Comparison of ENCODE assay signal across 20 cellular contexts in genomic region chr18:366466-367053, GRCh38.
"Had no signal": no experiment of that assay in that cellular context is flagged by ENCODE, and none has a peak within 500 bp of the region (broad histone marks: within the 10 kb centered on the region; RNA-seq: fewer than 3 reads in every experiment).

No MANE protein-coding gene starts in this region.

- ATAC-seq: activated naive CD4-positive, alpha-beta T cell treated with anti-CD3 and anti-CD28 coated beads, Interleukin-2, amount 50 U/mL, for 72 hours; natural killer cell treated with Interleukin-12 subunit alpha and Interleukin-12 subunit beta and Interleukin-15 and Interleukin-18, amount 100 ng/mL, for 72 hours; stimulated activated naive CD8-positive, alpha-beta T cell treated with anti-CD3 and anti-CD28 coated beads, Interleukin-15, Interleukin-2, amounts not matched to agents 100 U/mL and 50 U/mL, for 24 hours had no signal

- H3K27ac ChIP-seq: adrenal gland, breast epithelium, esophagus squamous epithelium, hepatocyte, suprapubic skin, vagina, VCaP had no signal

- H3K9me3 Mint-ChIP-seq: activated naive CD4-positive, alpha-beta T cell treated with anti-CD3 and anti-CD28 coated beads, Interleukin-2, amount 50 U/mL, for 72 hours; activated T-helper 1 cell treated with anti-CD3 and anti-CD28 coated beads, Interleukin-12 subunit alpha, Interleukin-12 subunit beta, Interleukin-2, Interleukin-4 antibody, amounts not matched to agents 30 ng/mL and 10 ng/mL and 1 ng/mL, durations not matched to agents 14 hours and 24 hours and 36 hours; memory B cell; natural killer cell treated with Interleukin-12 subunit alpha and Interleukin-12 subunit beta and Interleukin-15 and Interleukin-18, amount 100 ng/mL, for 72 hours had no signal

- H3K27ac Mint-ChIP-seq: activated naive CD4-positive, alpha-beta T cell treated with anti-CD3 and anti-CD28 coated beads, Interleukin-2, amount 50 U/mL, for 72 hours; activated T-helper 1 cell treated with anti-CD3 and anti-CD28 coated beads, Interleukin-12 subunit alpha, Interleukin-12 subunit beta, Interleukin-2, Interleukin-4 antibody, amounts not matched to agents 30 ng/mL and 10 ng/mL and 1 ng/mL, durations not matched to agents 14 hours and 24 hours and 36 hours; memory B cell; natural killer cell treated with Interleukin-12 subunit alpha and Interleukin-12 subunit beta and Interleukin-15 and Interleukin-18, amount 100 ng/mL, for 72 hours; progenitor cell of endocrine pancreas had no signal

- H3K36me3 Mint-ChIP-seq: activated naive CD4-positive, alpha-beta T cell treated with anti-CD3 and anti-CD28 coated beads, Interleukin-2, amount 50 U/mL, for 72 hours; memory B cell; natural killer cell treated with Interleukin-12 subunit alpha and Interleukin-12 subunit beta and Interleukin-15 and Interleukin-18, amount 100 ng/mL, for 72 hours had no signal

- H3K27me3 Mint-ChIP-seq: progenitor cell of endocrine pancreas had no signal

- H3K27me3 ChIP-seq: adrenal gland, breast epithelium, esophagus squamous epithelium, hepatocyte, suprapubic skin, vagina had no signal

- H3K4me3 Mint-ChIP-seq: activated T-helper 1 cell treated with anti-CD3 and anti-CD28 coated beads, Interleukin-12 subunit alpha, Interleukin-12 subunit beta, Interleukin-2, Interleukin-4 antibody, amounts not matched to agents 30 ng/mL and 10 ng/mL and 1 ng/mL, durations not matched to agents 14 hours and 24 hours and 36 hours; memory B cell; natural killer cell treated with Interleukin-12 subunit alpha and Interleukin-12 subunit beta and Interleukin-15 and Interleukin-18, amount 100 ng/mL, for 72 hours had no signal

- DNase-seq: activated CD4-positive, alpha-beta T cell treated with anti-CD3 and anti-CD28 coated beads, Interleukin-2, amount 50 U/mL, for 48 hours; activated gamma-delta T cell treated with Interleukin-2 at 50 U/mL for 16 hours; adrenal gland; cerebellar nuclear complex; cortex of kidney; esophagus squamous epithelium; stimulated activated CD4-positive, alpha-beta T cell treated with anti-CD3 and anti-CD28 coated beads, Interleukin-2, amount 100 ng/mL, for 24 hours; stimulated activated naive CD8-positive, alpha-beta T cell treated with anti-CD3 and anti-CD28 coated beads, Interleukin-15, Interleukin-2, amounts not matched to agents 100 U/mL and 50 U/mL, for 24 hours; T-helper 2 cell; trophoblast cell had no signal

- H3K4me1 Mint-ChIP-seq: memory B cell had no signal
